In the genomic region with DNA sequence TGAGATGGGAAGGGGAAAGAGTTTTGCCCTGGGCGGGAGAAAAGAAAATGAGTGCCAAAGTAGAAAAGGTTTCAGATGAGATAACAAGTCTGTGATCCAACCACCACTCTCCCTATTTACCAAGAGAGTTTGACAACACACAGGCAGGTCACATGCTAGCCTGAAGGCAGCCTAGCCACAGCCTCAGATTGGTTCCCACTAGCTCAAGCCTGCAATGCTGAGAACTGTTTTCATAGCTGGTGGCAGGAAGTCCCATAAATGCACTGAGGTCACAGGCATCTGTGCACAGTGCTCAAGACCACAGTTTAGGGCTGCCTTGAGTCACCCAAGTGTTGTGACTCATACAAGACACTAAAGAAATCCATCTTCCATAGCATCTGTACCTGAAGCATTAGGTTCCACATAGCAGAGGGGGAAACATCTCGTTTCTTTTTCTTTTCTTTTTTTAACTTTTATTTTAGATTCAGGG, we compare ENCODE assay signal across 8 cellular contexts. TPM values are rescaled to one million over a fixed set of nuclear protein-coding genes. Genes with fewer than 3 reads are reported as not detected.
DNase-seq lines count a peak whose midpoint lies in the region; ATAC-seq and TF ChIP-seq lines count a peak whose summit lies in the region.

No MANE protein-coding gene starts in this region.

- peaks cover 27% of the 10 kb centered on the region for H3K27me3 Mint-ChIP-seq in activated CD4-positive, alpha-beta T cell treated with anti-CD3 and anti-CD28 coated beads for 36 hours
- H3K27me3 Mint-ChIP-seq in immature natural killer cell (ENCODE audit: low read depth in 3 of 3) = peaks cover 5 to 10% (median 9%) of the 10 kb centered on the region in 3 donors

- no peaks in the 10 kb centered on the region for H3K4me1 ChIP-seq in MM.1S (ENCODE audit: low read length)

- no peak overlapping the region for H2AFZ ChIP-seq in MM.1S (ENCODE audit: low read length)

- no peak overlapping the region for H3K4me2 ChIP-seq in MM.1S (ENCODE audit: low read depth, low read length)

- no peak overlapping the region for H3K4me3 Mint-ChIP-seq in activated CD4-positive, alpha-beta T cell treated with anti-CD3 and anti-CD28 coated beads for 36 hours
- H3K4me3 Mint-ChIP-seq in immature natural killer cell = peak overlapping the region in 1 of 5 donors; percentile 53

- CTCF ChIA-PET in activated CD4-positive, alpha-beta T cell treated with anti-CD3 and anti-CD28 coated beads for 36 hours (lab: Charles Lee) = interaction anchor here (0.6 to 2.7 kb wide), 7 partner anchors 11 to 107 kb away, joined by 3 to 16 read pairs (median 7); partner anchors contain the start of gene POP4

- no peak overlapping the region for H3K4me3 ChIP-seq in GM06990 (replicated peaks; ENCODE audit: low read depth, low read length)
- no peak overlapping the region for H3K4me3 ChIP-seq in MM.1S (ENCODE audit: low read length)

- H3K79me2 ChIP-seq in MM.1S (ENCODE audit: low read length) = no peaks in the 10 kb centered on the region

- no peak overlapping the region for H3K27ac ChIP-seq in MM.1S (ENCODE audit: low read length)

- no peaks in the 10 kb centered on the region for H3K36me3 Mint-ChIP-seq in activated CD4-positive, alpha-beta T cell treated with anti-CD3 and anti-CD28 coated beads for 36 hours (ENCODE audit: low read depth)
- no peaks in the 10 kb centered on the region for H3K36me3 Mint-ChIP-seq in immature natural killer cell

- peak overlapping the region; percentile 89 for H3K27ac Mint-ChIP-seq in activated CD4-positive, alpha-beta T cell treated with anti-CD3 and anti-CD28 coated beads for 36 hours
- H3K27ac Mint-ChIP-seq in immature natural killer cell = peak overlapping the region in 4 of 6 donors; percentile 4 to 92 (median 46)

- ATAC-seq in HG02798 (IDR thresholded peaks at IDR 0.05; ENCODE audit: poor library complexity, unreplicated experiment) (peak; percentile 75), HG02678 (IDR thresholded peaks at IDR 0.05; ENCODE audit: unreplicated experiment) (no peak)
- ATAC-seq in activated CD4-positive, alpha-beta T cell treated with anti-CD3 and anti-CD28 coated beads for 36 hours = peak; percentile 99

- H3K36me3 ChIP-seq in GM06990 (ENCODE audit: control insufficient read depth, insufficient read depth, low read length) (no peaks in the 10 kb centered on the region), MM.1S (replicated peaks; ENCODE audit: insufficient read depth, low read length) (no peaks in the 10 kb centered on the region)

- H3K9me2 ChIP-seq in MM.1S (replicated peaks; ENCODE audit: insufficient read depth, low read length) = no peaks in the 10 kb centered on the region

- POLR2A ChIA-PET in activated CD4-positive, alpha-beta T cell treated with anti-CD3 and anti-CD28 coated beads for 36 hours (lab: Charles Lee) = no interaction called here

- H3K9me3 ChIP-seq in MM.1S (replicated peaks; ENCODE audit: insufficient read depth, low read length) = no peaks in the 10 kb centered on the region

- H3K9me3 Mint-ChIP-seq in activated CD4-positive, alpha-beta T cell treated with anti-CD3 and anti-CD28 coated beads for 36 hours (ENCODE audit: low read depth) = peaks cover 2% of the 10 kb centered on the region
- H3K9me3 Mint-ChIP-seq in immature natural killer cell = peaks cover 0 to 3% (median 0%) of the 10 kb centered on the region in 6 donors

- H3K4me1 Mint-ChIP-seq in activated CD4-positive, alpha-beta T cell treated with anti-CD3 and anti-CD28 coated beads for 36 hours = peaks cover 30% of the 10 kb centered on the region
- peaks cover 6 to 8% of the 10 kb centered on the region in 2 donors for H3K4me1 Mint-ChIP-seq in immature natural killer cell

- intact Hi-C loops in activated CD4-positive, alpha-beta T cell treated with anti-CD3 and anti-CD28 coated beads for 36 hours (cut with DNase I, micrococcal nuclease) = loop anchor here (1.0 to 5.0 kb wide), 9 partner anchors 11 to 1625 kb away; partner anchors contain the start of genes POP4 (in 2 of the 2), UQCRFS1 (in 1 of the 2), URI1 (in 1 of the 2) and VSTM2B (in 1 of the 2)

- no peaks in the 10 kb centered on the region for H3K27me3 ChIP-seq in GM06990 (replicated peaks; ENCODE audit: control insufficient read depth, insufficient read depth, low read length)
- peaks cover 54% of the 10 kb centered on the region for H3K27me3 ChIP-seq in MM.1S (replicated peaks; ENCODE audit: insufficient read depth, low read length)

- TF ChIP-seq CTCF in GM06990 (IDR thresholded peaks at IDR 0.05; ENCODE audit: insufficient read depth, low read length, poor library complexity, severe bottlenecking) (no peak), MM.1S (IDR thresholded peaks at IDR 0.05; ENCODE audit: low read length) (no peak)

- DNase-seq in GM06990 (ENCODE audit: extremely low read depth, insufficient read length) = peak; percentile 44
- DNase-seq in activated CD4-positive, alpha-beta T cell treated with anti-CD3 and anti-CD28 coated beads for 36 hours = peak; percentile 87
- peak in 2 of 3 donors; percentile 22 to 75 for DNase-seq in immature natural killer cell
- no peak for DNase-seq in MM.1S
- DNase-seq in NCI-H748 treated with DMSO at 0.1 percent for 48 hours (lab: John Stamatoyannopoulos, UW) = no peak
- no peak for DNase-seq in NCI-H2171 (lab: John Stamatoyannopoulos, UW)

- no peaks in the 10 kb centered on the region for H3F3A ChIP-seq in MM.1S (ENCODE audit: insufficient read depth, low read length)

- H3K9ac ChIP-seq in MM.1S (ENCODE audit: low read length) = no peak overlapping the region

- H4K20me1 ChIP-seq in MM.1S (ENCODE audit: insufficient read depth, low read length) = no peaks in the 10 kb centered on the region

RNA-seq across cellular contexts. Expression of gene POP4, which starts 18.5 kb away (rescaled TPM):
- 100 to 1,000 TPM; 101 to 136 TPM for total RNA-seq in activated CD4-positive, alpha-beta T cell treated with anti-CD3 and anti-CD28 coated beads for 36 hours
- 100 to 1,000 TPM; 174 to 222 (median 184) TPM for polyA plus RNA-seq in immature natural killer cell

Comparison
In these comparisons a context has a peak if more than half of its experiments do, and no peak if none do; other contexts are left out.
1. DNase-seq: peak in GM06990 (single experiment), activated CD4-positive, alpha-beta T cell treated with anti-CD3 and anti-CD28 coated beads for 36 hours (single experiment) and immature natural killer cell (2 of 3); none in MM.1S (single experiment), NCI-H748 treated with DMSO at 0.1 percent for 48 hours (single experiment) and NCI-H2171 (single experiment).